In genomic region chr19:32651729-32652140, GRCh38 we compare ENCODE assay signal across 1 cellular context.
TF ChIP-seq lines count a peak whose summit lies in the region.

No MANE protein-coding gene starts in this region.

TF ChIP-seq in A549, 52 proteins besides CTCF, POLR2A, EP300 and RAD21 (continued from another document):
- TF ChIP-seq, protein P1, sequence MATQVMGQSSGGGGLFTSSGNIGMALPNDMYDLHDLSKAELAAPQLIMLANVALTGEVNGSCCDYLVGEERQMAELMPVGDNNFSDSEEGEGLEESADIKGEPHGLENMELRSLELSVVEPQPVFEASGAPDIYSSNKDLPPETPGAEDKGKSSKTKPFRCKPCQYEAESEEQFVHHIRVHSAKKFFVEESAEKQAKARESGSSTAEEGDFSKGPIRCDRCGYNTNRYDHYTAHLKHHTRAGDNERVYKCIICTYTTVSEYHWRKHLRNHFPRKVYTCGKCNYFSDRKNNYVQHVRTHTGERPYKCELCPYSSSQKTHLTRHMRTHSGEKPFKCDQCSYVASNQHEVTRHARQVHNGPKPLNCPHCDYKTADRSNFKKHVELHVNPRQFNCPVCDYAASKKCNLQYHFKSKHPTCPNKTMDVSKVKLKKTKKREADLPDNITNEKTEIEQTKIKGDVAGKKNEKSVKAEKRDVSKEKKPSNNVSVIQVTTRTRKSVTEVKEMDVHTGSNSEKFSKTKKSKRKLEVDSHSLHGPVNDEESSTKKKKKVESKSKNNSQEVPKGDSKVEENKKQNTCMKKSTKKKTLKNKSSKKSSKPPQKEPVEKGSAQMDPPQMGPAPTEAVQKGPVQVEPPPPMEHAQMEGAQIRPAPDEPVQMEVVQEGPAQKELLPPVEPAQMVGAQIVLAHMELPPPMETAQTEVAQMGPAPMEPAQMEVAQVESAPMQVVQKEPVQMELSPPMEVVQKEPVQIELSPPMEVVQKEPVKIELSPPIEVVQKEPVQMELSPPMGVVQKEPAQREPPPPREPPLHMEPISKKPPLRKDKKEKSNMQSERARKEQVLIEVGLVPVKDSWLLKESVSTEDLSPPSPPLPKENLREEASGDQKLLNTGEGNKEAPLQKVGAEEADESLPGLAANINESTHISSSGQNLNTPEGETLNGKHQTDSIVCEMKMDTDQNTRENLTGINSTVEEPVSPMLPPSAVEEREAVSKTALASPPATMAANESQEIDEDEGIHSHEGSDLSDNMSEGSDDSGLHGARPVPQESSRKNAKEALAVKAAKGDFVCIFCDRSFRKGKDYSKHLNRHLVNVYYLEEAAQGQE (IDR thresholded peaks at IDR 0.05): no peak
- TF ChIP-seq KDM1A (IDR thresholded peaks at IDR 0.05; ENCODE audit: low read depth): no peak
- TF ChIP-seq ZFP36 (IDR thresholded peaks at IDR 0.05; ENCODE audit: borderline replicate concordance, partially characterized antibody): no peak
- TF ChIP-seq, protein P2, sequence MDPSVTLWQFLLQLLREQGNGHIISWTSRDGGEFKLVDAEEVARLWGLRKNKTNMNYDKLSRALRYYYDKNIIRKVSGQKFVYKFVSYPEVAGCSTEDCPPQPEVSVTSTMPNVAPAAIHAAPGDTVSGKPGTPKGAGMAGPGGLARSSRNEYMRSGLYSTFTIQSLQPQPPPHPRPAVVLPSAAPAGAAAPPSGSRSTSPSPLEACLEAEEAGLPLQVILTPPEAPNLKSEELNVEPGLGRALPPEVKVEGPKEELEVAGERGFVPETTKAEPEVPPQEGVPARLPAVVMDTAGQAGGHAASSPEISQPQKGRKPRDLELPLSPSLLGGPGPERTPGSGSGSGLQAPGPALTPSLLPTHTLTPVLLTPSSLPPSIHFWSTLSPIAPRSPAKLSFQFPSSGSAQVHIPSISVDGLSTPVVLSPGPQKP (IDR thresholded peaks at IDR 0.05; ENCODE audit: low read depth, low read length): no peak
- TF ChIP-seq, protein P3, sequence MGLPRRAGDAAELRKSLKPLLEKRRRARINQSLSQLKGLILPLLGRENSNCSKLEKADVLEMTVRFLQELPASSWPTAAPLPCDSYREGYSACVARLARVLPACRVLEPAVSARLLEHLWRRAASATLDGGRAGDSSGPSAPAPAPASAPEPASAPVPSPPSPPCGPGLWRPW (IDR thresholded peaks at IDR 0.05): no peak
- no peak for TF ChIP-seq RNF2 (IDR thresholded peaks at IDR 0.05; ENCODE audit: borderline replicate concordance, low read depth)
- TF ChIP-seq MAFK (IDR thresholded peaks at IDR 0.05; ENCODE audit: partially characterized antibody): no peak
